ENCODE assay signal across 15 cellular contexts in the genomic region with DNA sequence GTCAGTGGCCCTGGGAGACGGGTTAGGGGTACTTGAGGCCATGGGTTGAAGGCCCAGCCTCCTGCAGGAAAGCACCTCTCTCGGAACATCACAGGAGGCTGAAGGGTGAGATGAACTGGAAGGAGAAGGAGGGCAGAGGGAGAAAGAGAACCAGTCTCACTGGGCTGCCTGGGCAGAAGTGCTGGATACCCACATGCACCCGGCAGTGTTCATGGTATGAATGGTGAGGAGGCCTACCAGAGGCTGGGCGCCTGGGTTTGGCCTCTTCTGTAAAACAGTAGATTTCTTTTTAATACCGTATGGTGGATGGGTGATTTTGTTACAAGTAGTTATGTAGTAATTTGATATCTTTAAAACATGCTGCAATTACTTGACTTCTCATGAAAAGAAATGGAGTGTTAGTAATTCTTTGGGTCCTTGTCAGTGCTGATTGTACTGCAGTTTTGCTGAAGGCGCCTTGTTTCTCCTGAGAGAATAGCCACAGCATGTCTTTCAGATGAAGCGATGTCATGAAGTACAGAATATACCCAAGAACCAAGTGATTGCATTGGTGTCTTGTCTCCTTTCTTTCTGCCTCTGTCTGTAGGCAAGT.
DNase-seq lines count a peak whose midpoint lies in the region; TF ChIP-seq lines count a peak whose summit lies in the region.
"Had no signal": no experiment of that assay in that cellular context is flagged by ENCODE, and none has a peak within 500 bp of the region (broad histone marks: within the 10 kb centered on the region; RNA-seq: fewer than 3 reads in every experiment).

No MANE protein-coding gene starts in this region.

- H3K9ac ChIP-seq in mucosa of stomach (ENCODE audit: low read length) = peak overlapping the region; percentile 16
- H3K9ac ChIP-seq: KMS-11 had no signal

- H3K27ac ChIP-seq in caudate nucleus (ENCODE audit: low read depth, low read length) (peak overlapping the region; percentile 93), tibial artery (peak overlapping the region; percentile 83 to 93), breast epithelium (no peak overlapping the region)
- no peak overlapping the region for H3K27ac ChIP-seq in effector memory CD4-positive, alpha-beta T cell (ENCODE audit: insufficient read depth, low read length, poor library complexity, severe bottlenecking)
- H3K27ac ChIP-seq: 22Rv1, KMS-11 had no signal

- intact Hi-C loops in tibial artery (cut with DNase I; ENCODE audit: low total_unique reads) (loop anchor here (5.0 kb wide), 1 partner anchor 52 kb away; no protein-coding TSS in a partner anchor), breast epithelium (cut with DNase I; ENCODE audit: low total_unique reads) (no loop called here)

- H3K4me1 ChIP-seq in mucosa of stomach (ENCODE audit: control insufficient read depth, insufficient read depth, low read length) (peaks cover 25% of the 10 kb centered on the region), tibial artery (peaks cover 0 to 100% (median 71%) of the 10 kb centered on the region in 4 donors), breast epithelium (no peaks in the 10 kb centered on the region)
- H3K4me1 ChIP-seq in effector memory CD4-positive, alpha-beta T cell (ENCODE audit: control insufficient read depth, insufficient read depth, low read length, poor library complexity, severe bottlenecking) = no peaks in the 10 kb centered on the region

- no peaks in the 10 kb centered on the region for H3K36me3 ChIP-seq in mucosa of stomach (ENCODE audit: control insufficient read depth, insufficient read depth, low read length)
- H3K36me3 ChIP-seq in tibial artery = peaks cover 13 to 23% (median 14%) of the 10 kb centered on the region in 3 donors
- peaks cover 4% of the 10 kb centered on the region for H3K36me3 ChIP-seq in effector memory CD4-positive, alpha-beta T cell (ENCODE audit: control insufficient read depth, insufficient read depth, low read length)
- no peaks in the 10 kb centered on the region for H3K36me3 ChIP-seq in breast epithelium

- H3K9me3 ChIP-seq in mucosa of stomach (ENCODE audit: control insufficient read depth, low read length) (no peaks in the 10 kb centered on the region), tibial artery (no peaks in the 10 kb centered on the region), breast epithelium (no peaks in the 10 kb centered on the region)
- no peaks in the 10 kb centered on the region for H3K9me3 ChIP-seq in effector memory CD4-positive, alpha-beta T cell (ENCODE audit: control insufficient read depth, low read length)

- TF ChIP-seq POLR2A in breast epithelium (IDR thresholded peaks at IDR 0.05) = no peak

- TF ChIP-seq CTCF in tibial artery (IDR thresholded peaks at IDR 0.05) (no peak), breast epithelium (IDR thresholded peaks at IDR 0.05) (no peak)

- DNase-seq in DMS 273 (lab: John Stamatoyannopoulos, UW; ENCODE audit: unreplicated experiment) (peak; percentile 16), DMS 273 treated with DMSO at 0.1 percent for 48 hours (lab: John Stamatoyannopoulos, UW) (no peak), caudate nucleus (lab: John Stamatoyannopoulos, UW) (no peak), tibial artery (no peak), DMS79 (lab: John Stamatoyannopoulos, UW) (no peak), breast epithelium (ENCODE audit: low spot score in 2 of 2) (no peak)
- no peak for DNase-seq in effector memory CD4-positive, alpha-beta T cell
- DNase-seq: activated T-cell treated with anti-CD3 and anti-CD28 coated beads, Interleukin-2, amount 50 U/mL, for 4 hours; central memory CD4-positive, alpha-beta T cell; SIG-M5; small intestine had no signal

- H3K27me3 ChIP-seq in mucosa of stomach (ENCODE audit: control insufficient read depth, insufficient read depth, low read length) (no peaks in the 10 kb centered on the region), tibial artery (no peaks in the 10 kb centered on the region), breast epithelium (no peaks in the 10 kb centered on the region)
- H3K27me3 ChIP-seq in effector memory CD4-positive, alpha-beta T cell (replicated peaks; ENCODE audit: control insufficient read depth, insufficient read depth, low read length, poor library complexity, severe bottlenecking) = no peaks in the 10 kb centered on the region

- H3K4me3 ChIP-seq in mucosa of stomach (ENCODE audit: low read length) (no peak overlapping the region), tibial artery (peak overlapping the region; percentile 43 to 44), breast epithelium (no peak overlapping the region)
- H3K4me3 ChIP-seq in effector memory CD4-positive, alpha-beta T cell (ENCODE audit: insufficient read depth, low read depth, low read length, poor library complexity, severe bottlenecking) = no peak overlapping the region
- H3K4me3 ChIP-seq: GM12878 had no signal

Comparison
In these comparisons a context has a peak if more than half of its experiments do, and no peak if none do; other contexts are left out.
1. H3K27ac ChIP-seq: peak in caudate nucleus (single experiment) and tibial artery (2 of 2); none in effector memory CD4-positive, alpha-beta T cell (single experiment) and breast epithelium (0 of 2).
2. H3K4me3 ChIP-seq: peak in tibial artery (2 of 2); none in mucosa of stomach (single experiment), effector memory CD4-positive, alpha-beta T cell (single experiment) and breast epithelium (0 of 3).